In the genomic region with DNA sequence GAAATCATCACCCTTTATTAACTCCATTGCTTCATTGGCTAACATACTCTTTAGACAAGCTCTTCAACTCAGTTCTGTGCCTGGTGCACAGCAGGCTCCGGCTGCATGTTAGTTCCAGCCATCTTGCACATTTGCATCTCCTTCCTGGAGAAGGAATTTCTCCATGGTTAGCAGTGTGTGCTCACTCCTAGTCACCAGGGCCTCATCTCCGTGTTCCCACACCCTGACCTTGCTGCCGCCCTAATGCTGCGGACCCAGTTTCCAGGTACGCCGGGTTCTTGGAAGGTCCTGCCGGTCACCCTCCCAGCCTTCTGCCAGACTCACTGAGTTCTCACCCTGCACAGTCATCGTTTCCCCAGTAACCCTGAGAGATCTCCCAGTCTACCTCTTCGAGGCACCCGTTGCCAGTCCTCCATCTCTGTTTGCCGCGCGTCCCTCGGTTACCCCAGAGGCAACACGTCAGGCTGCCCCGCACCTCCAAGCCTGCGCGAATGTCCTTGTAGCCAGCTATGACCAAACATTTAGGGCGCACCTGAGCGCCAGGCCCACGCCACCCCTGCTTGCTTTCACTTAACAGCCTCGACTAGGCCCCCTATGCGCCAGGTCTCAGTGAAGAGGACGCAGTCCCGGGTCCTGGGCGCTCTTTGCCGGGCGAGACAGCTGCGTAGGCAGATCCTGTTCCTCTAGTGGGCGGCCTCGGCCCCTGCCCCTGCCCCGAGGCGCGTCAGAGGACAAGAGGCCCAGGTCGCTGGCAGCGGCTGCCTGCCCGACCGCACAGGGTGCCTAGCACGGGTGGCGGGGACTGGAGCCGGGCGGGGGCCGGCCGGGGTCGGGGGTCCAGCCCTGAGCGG, we compare ENCODE assay signal across 1 cellular context.
TF ChIP-seq lines count a peak whose summit lies in the region.

No MANE protein-coding gene starts in this region.

TF ChIP-seq in HEK293, 187 proteins besides CTCF, POLR2A, EP300 and RAD21 (continued from another document):
- TF ChIP-seq, protein P1, sequence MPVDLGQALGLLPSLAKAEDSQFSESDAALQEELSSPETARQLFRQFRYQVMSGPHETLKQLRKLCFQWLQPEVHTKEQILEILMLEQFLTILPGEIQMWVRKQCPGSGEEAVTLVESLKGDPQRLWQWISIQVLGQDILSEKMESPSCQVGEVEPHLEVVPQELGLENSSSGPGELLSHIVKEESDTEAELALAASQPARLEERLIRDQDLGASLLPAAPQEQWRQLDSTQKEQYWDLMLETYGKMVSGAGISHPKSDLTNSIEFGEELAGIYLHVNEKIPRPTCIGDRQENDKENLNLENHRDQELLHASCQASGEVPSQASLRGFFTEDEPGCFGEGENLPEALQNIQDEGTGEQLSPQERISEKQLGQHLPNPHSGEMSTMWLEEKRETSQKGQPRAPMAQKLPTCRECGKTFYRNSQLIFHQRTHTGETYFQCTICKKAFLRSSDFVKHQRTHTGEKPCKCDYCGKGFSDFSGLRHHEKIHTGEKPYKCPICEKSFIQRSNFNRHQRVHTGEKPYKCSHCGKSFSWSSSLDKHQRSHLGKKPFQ (tag by site-specific recombination; IDR thresholded peaks at IDR 0.05), result 0 out of 2 replicates have a peak, but pooled peaks have one; percentile 35
- TF ChIP-seq ZSCAN4 (tag by site-specific recombination; IDR thresholded peaks at IDR 0.05) (peak; percentile 50; the same call in 1 of the 2 replicates), ZNF341 (tag by site-specific recombination; IDR thresholded peaks at IDR 0.05; ENCODE audit: low read depth) (peak; percentile 79)
TF ChIP-seq in HEK293: peak in this region for 42.
